In the genomic region with DNA sequence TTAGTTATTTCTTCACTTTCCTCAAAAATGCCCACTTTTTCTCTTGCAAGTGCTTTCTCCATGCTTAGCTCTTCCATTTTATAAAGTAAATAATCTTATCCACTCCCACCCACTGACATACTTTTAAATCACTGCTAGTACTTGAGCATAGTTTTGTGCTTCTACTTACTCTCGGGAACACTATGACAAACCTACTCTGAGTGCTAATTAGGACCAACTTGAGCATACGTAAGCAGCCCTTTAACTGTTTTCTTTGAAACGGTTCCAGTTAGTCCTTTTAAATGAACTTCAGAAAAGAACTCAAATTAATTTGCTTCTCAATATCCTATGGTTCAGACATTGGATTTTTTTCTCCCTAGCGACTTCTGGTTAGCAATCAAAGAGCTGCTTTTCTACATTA, we compare ENCODE assay signal across 16 cellular contexts.
DNase-seq lines count a peak whose midpoint lies in the region; ATAC-seq and TF ChIP-seq lines count a peak whose summit lies in the region.
"Had no signal": no experiment of that assay in that cellular context is flagged by ENCODE, and none has a peak within 500 bp of the region (broad histone marks: within the 10 kb centered on the region; RNA-seq: fewer than 3 reads in every experiment).

No MANE protein-coding gene starts in this region.

- no peaks in the 10 kb centered on the region for H3K9me3 ChIP-seq in upper lobe of left lung

- ATAC-seq in upper lobe of left lung (ENCODE audit: low FRiP score in 2 of 2), result peak; percentile 26 to 59
- ATAC-seq: GM12878 had no signal

- peaks cover 4% of the 10 kb centered on the region for H3K36me3 Mint-ChIP-seq in brain

- TF ChIP-seq POLR2A in upper lobe of left lung (IDR thresholded peaks at IDR 0.05), result no peak

- no peak overlapping the region for H3K27ac ChIP-seq in upper lobe of left lung
- H3K27ac ChIP-seq: 22Rv1, GM23248 had no signal

- peaks cover 23% of the 10 kb centered on the region for H3K4me1 Mint-ChIP-seq in brain
- H3K4me1 Mint-ChIP-seq: B cell had no signal

- peak overlapping the region in 1 of 5 experiments; percentile 12 for H3K4me3 Mint-ChIP-seq in brain
- H3K4me3 Mint-ChIP-seq: B cell; CD4-positive, alpha-beta T cell had no signal

- peaks cover 0 to 6% (median 0%) of the 10 kb centered on the region in 4 donors for H3K4me1 ChIP-seq in upper lobe of left lung

- no peak overlapping the region for H3K4me3 ChIP-seq in upper lobe of left lung
- H3K4me3 ChIP-seq: GM12878, GM23248 had no signal

- no peak for TF ChIP-seq CTCF in brain (conservative IDR thresholded peaks at IDR 0.05)
- TF ChIP-seq CTCF in upper lobe of left lung (IDR thresholded peaks at IDR 0.05), result no peak

- H3K27me3 Mint-ChIP-seq in brain, result no peaks in the 10 kb centered on the region
- H3K27me3 Mint-ChIP-seq: B cell; CD4-positive, alpha-beta T cell had no signal

- TF ChIP-seq EP300 in upper lobe of left lung (IDR thresholded peaks at IDR 0.05), result no peak

- peak overlapping the region in 4 of 5 experiments; percentile 43 to 80 (median 66) for H3K27ac Mint-ChIP-seq in brain
- H3K27ac Mint-ChIP-seq: B cell; CD4-positive, alpha-beta T cell had no signal

- DNase-seq in NCI-H1105 treated with DMSO at 0.1 percent for 48 hours (lab: John Stamatoyannopoulos, UW), result peak; percentile 17
- DNase-seq in NCI-H1105 (lab: John Stamatoyannopoulos, UW), result no peak
- DNase-seq in midbrain (lab: John Stamatoyannopoulos, UW), result peak; percentile 18
- DNase-seq in upper lobe of left lung, result no peak
- DNase-seq in COR-L47 (lab: John Stamatoyannopoulos, UW), result no peak
- DNase-seq in germinal center (ENCODE audit: low spot score), result no peak
- no peak for DNase-seq in NCI-H2107 (lab: John Stamatoyannopoulos, UW)
- DNase-seq: C1 segment of cervical spinal cord; CD4-positive, alpha-beta T cell; DMS79; GM23248; H7 had no signal

- 58 to 65% methylated on average over 4 of the region's 4 CpGs for WGBS in upper lobe of left lung, 2 donors

- no peaks in the 10 kb centered on the region for H3K36me3 ChIP-seq in upper lobe of left lung

- H3K9me3 Mint-ChIP-seq in brain, result no peaks in the 10 kb centered on the region

- H3K27me3 ChIP-seq in upper lobe of left lung, result no peaks in the 10 kb centered on the region

Comparison
In these comparisons a context has a peak if more than half of its experiments do, and no peak if none do; other contexts are left out.
1. DNase-seq: peak in NCI-H1105 treated with DMSO at 0.1 percent for 48 hours (single experiment) and midbrain (single experiment); none in NCI-H1105 (single experiment), upper lobe of left lung (0 of 2), COR-L47 (single experiment), germinal center (single experiment) and NCI-H2107 (single experiment).